ENCODE assay signal across 13 cellular contexts in the genomic region with DNA sequence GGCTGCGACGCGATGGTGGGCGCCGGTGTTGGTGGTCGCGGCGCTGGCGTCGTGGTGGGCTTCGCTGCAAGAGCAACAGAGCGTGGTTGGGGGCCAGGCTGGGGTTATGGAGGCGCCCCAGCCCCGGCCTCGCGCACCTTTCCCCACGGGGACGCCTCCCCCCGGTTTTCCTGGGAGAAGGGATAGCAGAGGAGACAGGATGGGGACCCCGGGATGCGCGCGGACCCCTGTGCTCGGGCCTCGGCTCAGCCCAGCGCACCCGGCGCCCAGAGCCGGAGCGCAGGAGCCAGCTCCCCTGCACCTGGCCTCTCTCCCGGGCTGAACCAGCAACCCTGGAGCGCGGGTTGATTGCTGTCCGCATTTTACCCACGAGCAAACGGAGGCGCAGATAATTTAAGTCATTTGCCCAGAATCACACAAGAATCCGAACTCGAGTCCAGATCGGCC. TPM values are rescaled to one million over a fixed set of nuclear protein-coding genes. Genes with fewer than 3 reads are reported as not detected.
DNase-seq lines count a peak whose midpoint lies in the region; ATAC-seq and TF ChIP-seq lines count a peak whose summit lies in the region.
"Had no signal": no experiment of that assay in that cellular context is flagged by ENCODE, and none has a peak within 500 bp of the region (broad histone marks: within the 10 kb centered on the region; RNA-seq: fewer than 3 reads in every experiment).

No MANE protein-coding gene starts in this region.

- CTCF ChIA-PET in CD4-positive, alpha-beta memory T cell (lab: Charles Lee; ENCODE audit: partially characterized antibody), result no interaction called here
- CTCF ChIA-PET in A673 (lab: Charles Lee), result interaction anchor here (0.6 kb wide), 1 partner anchor 45 kb away, joined by 9 read pairs; no protein-coding TSS in a partner anchor

- no peak overlapping the region for H3K27ac Mint-ChIP-seq in CD4-positive, alpha-beta memory T cell
- H3K27ac Mint-ChIP-seq in effector memory CD8-positive, alpha-beta T cell, result peak overlapping the region; percentile 95 to 100

- no peak for TF ChIP-seq CTCF in A673 (conservative IDR thresholded peaks at IDR 0.05; ENCODE audit: low read depth, low read length)

- peak overlapping the region; percentile 63 for H3K4me2 ChIP-seq in neuronal stem cell (ENCODE audit: insufficient read depth, low read length, poor library complexity, severe bottlenecking)

- peak overlapping the region; percentile 85 for H2AFZ ChIP-seq in neuronal stem cell (ENCODE audit: low read length)

- H3K36me3 Mint-ChIP-seq in CD4-positive, alpha-beta memory T cell, result peaks cover 0 to 4% of the 10 kb centered on the region in 2 donors
- peaks cover 78% of the 10 kb centered on the region for H3K36me3 Mint-ChIP-seq in effector memory CD8-positive, alpha-beta T cell (ENCODE audit: insufficient read depth)

- no peak for ATAC-seq in effector memory CD8-positive, alpha-beta T cell (replicated peaks)
- no peak for ATAC-seq in GM18870 (IDR thresholded peaks at IDR 0.05; ENCODE audit: unreplicated experiment)

- H3K23ac ChIP-seq in neuronal stem cell (ENCODE audit: low read depth, low read length, poor library complexity), result no peak overlapping the region

- peak overlapping the region; percentile 10 to 84 (median 80) for H3K4me3 Mint-ChIP-seq in CD4-positive, alpha-beta memory T cell
- peak overlapping the region; percentile 79 to 83 for H3K4me3 Mint-ChIP-seq in effector memory CD8-positive, alpha-beta T cell

- H4K8ac ChIP-seq in neuronal stem cell (ENCODE audit: low read depth, low read length), result no peak overlapping the region

- no CpG with 5 or more reads among the region's 40 CpGs for WGBS in neuronal stem cell (ENCODE audit: extremely low coverage in 2 of 2, insufficient read length in 2 of 2, insufficient replicate concordance in 1 of 2), 2 donors

- H3K4me3 ChIP-seq in CD4-positive, alpha-beta memory T cell (ENCODE audit: low read length in 2 of 2), result no peak overlapping the region
- H3K4me3 ChIP-seq in HUES48 (ENCODE audit: low read depth, low read length) (peak overlapping the region; percentile 51; the same call in 1 of the 2 replicates), neuronal stem cell (ENCODE audit: low read length in 2 of 2) (no peak overlapping the region), A673 (ENCODE audit: low read depth, low read length, poor library complexity, severe bottlenecking) (no peak overlapping the region)

- peaks cover 19% of the 10 kb centered on the region for H3K4me1 ChIP-seq in CD4-positive, alpha-beta memory T cell (ENCODE audit: insufficient read depth, low read length)
- H3K4me1 ChIP-seq in HUES48 (ENCODE audit: control insufficient read depth, insufficient read depth, low read length) (peaks cover 5% of the 10 kb centered on the region; the same call in 1 of the 2 replicates), neuronal stem cell (ENCODE audit: control insufficient read depth in 2 of 2, insufficient read depth in 1 of 2, low read depth in 1 of 2, low read length in 2 of 2) (peaks cover 5 to 8% of the 10 kb centered on the region in 2 donors), A673 (ENCODE audit: insufficient read depth, low read length, poor library complexity, severe bottlenecking) (peaks cover 12% of the 10 kb centered on the region)

- BruUV-seq in A673 (replicated peaks; lab: Mats Ljungman, UMichigan), result no TSS peak

- peak overlapping the region; percentile 55 for H3K18ac ChIP-seq in neuronal stem cell (ENCODE audit: low read length)

- peaks cover 48% of the 10 kb centered on the region in 2 donors for H3K27me3 Mint-ChIP-seq in CD4-positive, alpha-beta memory T cell
- H3K27me3 Mint-ChIP-seq in effector memory CD8-positive, alpha-beta T cell, result no peaks in the 10 kb centered on the region

- H2BK12ac ChIP-seq in neuronal stem cell (ENCODE audit: low read length), result no peak overlapping the region

- intact Hi-C loops in CD4-positive, alpha-beta memory T cell (cut with micrococcal nuclease), result no loop called here
- intact Hi-C loops in A673 (cut with micrococcal nuclease; ENCODE audit: unreplicated experiment), result loop anchor here (10.0 kb wide), 1 partner anchor 275 kb away; no protein-coding TSS in a partner anchor

- peaks cover 22% of the 10 kb centered on the region for H3K27me3 ChIP-seq in CD4-positive, alpha-beta memory T cell (ENCODE audit: insufficient read depth, low read length)
- H3K27me3 ChIP-seq in HUES48 (ENCODE audit: control insufficient read depth, insufficient read depth, low read length), result peaks cover 73% of the 10 kb centered on the region
- peaks cover 28 to 96% (median 51%) of the 10 kb centered on the region in 3 experiments for H3K27me3 ChIP-seq in neuronal stem cell (ENCODE audit: control insufficient read depth in 3 of 3, insufficient read depth in 3 of 3, low read depth in 1 of 3, low read length in 3 of 3)
- peaks cover 76% of the 10 kb centered on the region for H3K27me3 ChIP-seq in A673 (replicated peaks; ENCODE audit: insufficient read depth, low read depth, low read length, poor library complexity)

- H2BK120ac ChIP-seq in neuronal stem cell (ENCODE audit: low read depth, low read length), result no peak overlapping the region

- POLR2A ChIA-PET in CD4-positive, alpha-beta memory T cell (lab: Charles Lee; ENCODE audit: partially characterized antibody), result no interaction called here
- POLR2A ChIA-PET in A673 (lab: Charles Lee; ENCODE audit: low non-redundant PET), result no interaction called here

- H3K36me3 ChIP-seq in CD4-positive, alpha-beta memory T cell (ENCODE audit: insufficient read depth, low read length), result no peaks in the 10 kb centered on the region
- H3K36me3 ChIP-seq in HUES48 (ENCODE audit: control insufficient read depth, insufficient read depth, low read length) (no peaks in the 10 kb centered on the region), neuronal stem cell (replicated peaks in 1 of 2; ENCODE audit: control insufficient read depth in 2 of 2, insufficient read depth in 2 of 2, low read length in 2 of 2) (no peaks in the 10 kb centered on the region), A673 (ENCODE audit: insufficient read depth, low read length, poor library complexity, severe bottlenecking) (no peaks in the 10 kb centered on the region)

- peak overlapping the region; percentile 45 for H2BK15ac ChIP-seq in neuronal stem cell (ENCODE audit: low read length)

- H3K9ac ChIP-seq in HUES48 (ENCODE audit: low read depth, low read length), result no peak overlapping the region
- no peak overlapping the region for H3K9ac ChIP-seq in neuronal stem cell (ENCODE audit: low read depth, low read length, poor library complexity)

- H3K4ac ChIP-seq in neuronal stem cell (ENCODE audit: low read length), result no peak overlapping the region

- no peak overlapping the region for H3K14ac ChIP-seq in neuronal stem cell (ENCODE audit: low read length)

- H3K9me3 Mint-ChIP-seq in CD4-positive, alpha-beta memory T cell, result peaks cover 0 to 6% (median 2%) of the 10 kb centered on the region in 8 donors
- H3K9me3 Mint-ChIP-seq in effector memory CD8-positive, alpha-beta T cell, result peaks cover 0 to 2% of the 10 kb centered on the region in 2 donors

- no peak overlapping the region for H3K27ac ChIP-seq in CD4-positive, alpha-beta memory T cell (ENCODE audit: low read depth, low read length)
- H3K27ac ChIP-seq in HUES48 (ENCODE audit: low read depth, low read length) (no peak overlapping the region), neuronal stem cell (replicated peaks; ENCODE audit: low read length) (no peak overlapping the region), A673 (ENCODE audit: low read depth, low read length, poor library complexity, severe bottlenecking) (no peak overlapping the region)

- DNase-seq in CD4-positive, alpha-beta memory T cell, result no peak
- DNase-seq in effector memory CD8-positive, alpha-beta T cell, result no peak
- DNase-seq in neuronal stem cell (ENCODE audit: low spot score) (no peak), A673 (ENCODE audit: low spot score) (no peak), OCI-M2 (lab: John Stamatoyannopoulos, UW; ENCODE audit: unreplicated experiment) (no peak)
- DNase-seq in effector CD8-positive, alpha-beta T cell (lab: John Stamatoyannopoulos, UW), result no peak
- DNase-seq: activated effector memory CD4-positive, alpha-beta T cell treated with Interleukin-2 at 50 U/mL for 16 hours; hypothalamus; NCI-H1694 had no signal

- H2BK5ac ChIP-seq in neuronal stem cell (ENCODE audit: low read length), result no peak overlapping the region

- H3K9me3 ChIP-seq in CD4-positive, alpha-beta memory T cell (ENCODE audit: control insufficient read depth in 1 of 2, low read length in 2 of 2), result no peaks in the 10 kb centered on the region
- H3K9me3 ChIP-seq in HUES48 (ENCODE audit: control insufficient read depth, insufficient read depth, low read length) (no peaks in the 10 kb centered on the region), neuronal stem cell (replicated peaks in 1 of 2; ENCODE audit: control insufficient read depth in 2 of 2, insufficient read depth in 1 of 2, low read depth in 1 of 2, low read length in 2 of 2) (peaks cover 0 to 7% of the 10 kb centered on the region in 2 donors), A673 (ENCODE audit: low read depth, low read length, poor library complexity, severe bottlenecking) (no peaks in the 10 kb centered on the region)

- no peaks in the 10 kb centered on the region for H3K79me1 ChIP-seq in neuronal stem cell (ENCODE audit: low read depth, low read length)

- peaks cover 12 to 26% (median 19%) of the 10 kb centered on the region in 4 donors for H3K4me1 Mint-ChIP-seq in CD4-positive, alpha-beta memory T cell
- peaks cover 66 to 68% of the 10 kb centered on the region in 2 donors for H3K4me1 Mint-ChIP-seq in effector memory CD8-positive, alpha-beta T cell (ENCODE audit: low read depth in 2 of 2)

- no peak overlapping the region for H4K91ac ChIP-seq in neuronal stem cell (ENCODE audit: low read depth, low read length, poor library complexity)

- H2AK5ac ChIP-seq in neuronal stem cell (ENCODE audit: low read depth, low read length), result peak overlapping the region; percentile 49

RNA-seq across cellular contexts. Expression of a gene that starts 1.0 kb away (rescaled TPM):
- 1 to 10 TPM in 1 of 2 experiments, under 1 TPM in 1; 0.91 to 1.9 TPM for total RNA-seq in CD4-positive, alpha-beta memory T cell
- polyA plus RNA-seq in CD4-positive, alpha-beta memory T cell, result 1 to 10 TPM in 1 of 2 donors, under 1 TPM in 1; 0.47 to 1.1 TPM
- polyA plus RNA-seq in neuronal stem cell (2013, experiment 1 of 2), result 0.10 TPM
- 0.11 TPM for polyA plus RNA-seq in neuronal stem cell (2013, experiment 2 of 2)
- not detected in 2 replicates for total RNA-seq in A673 (2021)
- total RNA-seq: dermis blood vessel endothelial cell, HT1080 had no signal

Comparison
In these comparisons a context has a peak if more than half of its experiments do, and no peak if none do; other contexts are left out.
1. H3K27ac Mint-ChIP-seq: peak in effector memory CD8-positive, alpha-beta T cell (2 of 2); none in CD4-positive, alpha-beta memory T cell (0 of 7).